Comparison of ENCODE assay signal across 10 cellular contexts in the genomic region with DNA sequence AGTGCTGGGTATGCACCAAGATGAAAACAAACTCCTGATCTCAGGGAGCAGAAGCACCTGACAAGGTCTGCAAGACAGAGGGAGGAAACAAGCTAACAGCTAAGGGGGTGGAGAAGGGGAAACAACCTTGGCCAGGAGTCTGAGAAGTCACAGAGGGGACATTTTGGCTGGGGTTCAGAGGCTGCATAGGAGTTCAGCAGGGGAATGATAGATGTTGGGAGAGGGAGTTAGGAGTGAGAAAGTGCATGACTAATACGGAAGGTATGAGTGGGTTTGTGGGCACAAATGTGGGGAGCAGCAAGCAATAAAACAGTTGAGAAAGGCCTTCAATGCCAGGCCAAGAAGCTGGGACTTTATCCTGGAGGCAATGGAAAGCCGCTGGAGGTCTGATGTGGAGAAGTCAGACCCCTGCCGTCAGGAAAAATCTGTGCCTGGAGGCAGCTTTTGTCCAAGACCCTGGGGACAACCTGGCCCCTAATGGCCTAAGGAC. TPM values are rescaled to one million over a fixed set of nuclear protein-coding genes. Genes with fewer than 3 reads are reported as not detected.
DNase-seq lines count a peak whose midpoint lies in the region; ATAC-seq and TF ChIP-seq lines count a peak whose summit lies in the region.
"Had no signal": no experiment of that assay in that cellular context is flagged by ENCODE, and none has a peak within 500 bp of the region (broad histone marks: within the 10 kb centered on the region; RNA-seq: fewer than 3 reads in every experiment).

No MANE protein-coding gene starts in this region.

- no peak overlapping the region for H4K12ac ChIP-seq in trophoblast cell (ENCODE audit: low read depth, low read length)

- H3K9me3 ChIP-seq in GM23248 (ENCODE audit: low read depth) (no peaks in the 10 kb centered on the region), PC-3 (ENCODE audit: low read length) (no peaks in the 10 kb centered on the region), trophoblast cell (ENCODE audit: insufficient read depth, low read depth, low read length) (peaks cover 8% of the 10 kb centered on the region)

- H3K36me3 ChIP-seq in GM23248 (ENCODE audit: low read depth), result peaks cover 6% of the 10 kb centered on the region; the same call in 1 of the 2 replicates
- H3K36me3 ChIP-seq in PC-3 (ENCODE audit: low read depth, low read length), result peaks cover 76% of the 10 kb centered on the region
- H3K36me3 ChIP-seq in trophoblast cell (ENCODE audit: control insufficient read depth in 1 of 2, insufficient read depth in 2 of 2, low read length in 2 of 2), result peaks cover 55% of the 10 kb centered on the region in 2 experiments

- in situ Hi-C loops in GM23248 (cut with MboI), result no loop called here

- POLR2A ChIA-PET in PC-3 (lab: Charles Lee; ENCODE audit: unreplicated experiment), result interaction anchor here (0.7 kb wide), 1 partner anchor 68 kb away, joined by 3 read pairs; no protein-coding TSS in a partner anchor

- BruUV-seq in PC-3 (replicated peaks; lab: Mats Ljungman, UMichigan), result no TSS peak

- peak overlapping the region; percentile 43 for H3K18ac ChIP-seq in trophoblast cell (ENCODE audit: low read length)

- no peak overlapping the region for H2BK120ac ChIP-seq in trophoblast cell (ENCODE audit: insufficient read depth, low read length, poor library complexity)

- DNase-seq in GM23248, result peak; percentile 83
- DNase-seq in PC-3, result peak; percentile 95
- no peak for DNase-seq in endothelial cell (ENCODE audit: low spot score)
- no peak for DNase-seq in trophoblast cell
- no peak for DNase-seq in stimulated activated CD4-positive, alpha-beta T cell treated with anti-CD3 and anti-CD28 coated beads, Interleukin-4, amount 100 ng/mL, for 1 hour
- DNase-seq: effector CD4-positive, alpha-beta T cell had no signal

- intact Hi-C loops in PC-3 (cut with micrococcal nuclease), result loop anchor here (2.0 kb wide), 1 partner anchor 97 kb away; the partner anchor contains the start of gene CPLANE2

- peak overlapping the region; percentile 76 for H3K27ac Mint-ChIP-seq in endothelial cell (ENCODE audit: unreplicated experiment)
- H3K27ac Mint-ChIP-seq: natural killer cell treated with Interleukin-12 subunit alpha and Interleukin-12 subunit beta and Interleukin-15 and Interleukin-18, amount 100 ng/mL, for 72 hours had no signal

- H3K4me3 ChIP-seq in GM23248 (no peak overlapping the region), PC-3 (ENCODE audit: low read length) (peak overlapping the region; percentile 44), trophoblast cell (ENCODE audit: low read depth, low read length) (no peak overlapping the region)

- no peak overlapping the region for H3K4ac ChIP-seq in trophoblast cell (ENCODE audit: low read depth, low read length)

- H2AFZ ChIP-seq in GM23248 (no peak overlapping the region), PC-3 (ENCODE audit: low read length) (no peak overlapping the region), trophoblast cell (ENCODE audit: insufficient read depth, low read length, poor library complexity) (no peak overlapping the region)

- H3K4me1 ChIP-seq in GM23248 (ENCODE audit: insufficient read depth) (peaks cover 27% of the 10 kb centered on the region), PC-3 (ENCODE audit: insufficient read depth, low read length) (peaks cover 70% of the 10 kb centered on the region), trophoblast cell (ENCODE audit: control insufficient read depth in 1 of 2, insufficient read depth in 2 of 2, low read length in 2 of 2) (peaks cover 32 to 43% of the 10 kb centered on the region in 2 experiments)

- H3K27me3 ChIP-seq in GM23248 (replicated peaks; ENCODE audit: insufficient read depth), result no peaks in the 10 kb centered on the region
- no peaks in the 10 kb centered on the region for H3K27me3 ChIP-seq in PC-3 (ENCODE audit: low read length)
- H3K27me3 ChIP-seq in trophoblast cell (ENCODE audit: insufficient read depth, low read length), result no peaks in the 10 kb centered on the region

- ATAC-seq in PC-3 (peak; percentile 22), HG03175 (IDR thresholded peaks at IDR 0.05; ENCODE audit: unreplicated experiment) (no peak), HG02938 (IDR thresholded peaks at IDR 0.05; ENCODE audit: unreplicated experiment) (no peak), HG03039 (IDR thresholded peaks at IDR 0.05; ENCODE audit: unreplicated experiment) (no peak)
- ATAC-seq: natural killer cell treated with Interleukin-12 subunit alpha and Interleukin-12 subunit beta and Interleukin-15 and Interleukin-18, amount 100 ng/mL, for 72 hours had no signal

- no peaks in the 10 kb centered on the region for H3K9me3 Mint-ChIP-seq in endothelial cell (ENCODE audit: unreplicated experiment)
- H3K9me3 Mint-ChIP-seq: natural killer cell treated with Interleukin-12 subunit alpha and Interleukin-12 subunit beta and Interleukin-15 and Interleukin-18, amount 100 ng/mL, for 72 hours had no signal

- no peaks in the 10 kb centered on the region for H4K20me1 ChIP-seq in GM23248 (ENCODE audit: insufficient read depth)
- H4K20me1 ChIP-seq in PC-3 (ENCODE audit: low read length), result peaks cover 32% of the 10 kb centered on the region

- no peak for TF ChIP-seq CTCF in PC-3 (conservative IDR thresholded peaks at IDR 0.05; ENCODE audit: low read depth, low read length)
- no peak for TF ChIP-seq CTCF in endothelial cell (IDR thresholded peaks at IDR 0.05; ENCODE audit: unreplicated experiment)

- peaks cover 49% of the 10 kb centered on the region for H3K4me1 Mint-ChIP-seq in endothelial cell (ENCODE audit: unreplicated experiment)

- CTCF ChIA-PET in PC-3 (lab: Charles Lee), result interaction anchor here (1.5 kb wide), 1 partner anchor 57 kb away, joined by 3 read pairs; no protein-coding TSS in a partner anchor

- H3K9ac ChIP-seq in GM23248 (peak overlapping the region; percentile 41), PC-3 (ENCODE audit: low read length) (peak overlapping the region; percentile 62), trophoblast cell (ENCODE audit: low read length) (peak overlapping the region; percentile 23)

- no peak overlapping the region for H2BK5ac ChIP-seq in trophoblast cell (ENCODE audit: low read depth, low read length, poor library complexity)

- H3K14ac ChIP-seq in trophoblast cell (ENCODE audit: low read length), result no peak overlapping the region

- H3K79me2 ChIP-seq in GM23248 (ENCODE audit: insufficient read depth) (peaks cover 52% of the 10 kb centered on the region), PC-3 (ENCODE audit: low read length) (peaks cover 96% of the 10 kb centered on the region), trophoblast cell (ENCODE audit: control insufficient read depth, insufficient read depth, low read length, poor library complexity) (peaks cover 13% of the 10 kb centered on the region)

- H3K9me2 ChIP-seq in GM23248 (ENCODE audit: insufficient read depth) (no peaks in the 10 kb centered on the region), PC-3 (replicated peaks; ENCODE audit: low read length) (no peaks in the 10 kb centered on the region)

- peaks cover 5% of the 10 kb centered on the region for H3K27me3 Mint-ChIP-seq in endothelial cell (ENCODE audit: unreplicated experiment)

- H3F3A ChIP-seq in GM23248 (ENCODE audit: insufficient read depth) (0 out of 2 replicates have a peak, but pooled peaks cover 5% of the 10 kb centered on the region), PC-3 (ENCODE audit: low read length, unreplicated experiment) (peaks cover 37% of the 10 kb centered on the region)

- H3K23ac ChIP-seq in trophoblast cell (ENCODE audit: low read length), result no peak overlapping the region

- peaks cover 23% of the 10 kb centered on the region for H3K79me1 ChIP-seq in trophoblast cell (ENCODE audit: low read length)

- H4K91ac ChIP-seq in trophoblast cell (ENCODE audit: low read depth, low read length), result peak overlapping the region; percentile 32

- H2BK12ac ChIP-seq in trophoblast cell (ENCODE audit: low read length), result peak overlapping the region; percentile 5

- peak overlapping the region; percentile 7 for H3K4me3 Mint-ChIP-seq in endothelial cell (ENCODE audit: unreplicated experiment)
- H3K4me3 Mint-ChIP-seq: natural killer cell treated with Interleukin-12 subunit alpha and Interleukin-12 subunit beta and Interleukin-15 and Interleukin-18, amount 100 ng/mL, for 72 hours had no signal

- peaks cover 38% of the 10 kb centered on the region for H3K36me3 Mint-ChIP-seq in endothelial cell (ENCODE audit: low read depth, unreplicated experiment)
- H3K36me3 Mint-ChIP-seq: natural killer cell treated with Interleukin-12 subunit alpha and Interleukin-12 subunit beta and Interleukin-15 and Interleukin-18, amount 100 ng/mL, for 72 hours had no signal

- H3K4me2 ChIP-seq in GM23248 (ENCODE audit: unreplicated experiment) (peak overlapping the region; percentile 46), PC-3 (ENCODE audit: low read length) (peak overlapping the region; percentile 63), trophoblast cell (ENCODE audit: low read length) (no peak overlapping the region)

- no peak overlapping the region for H2AK5ac ChIP-seq in trophoblast cell (ENCODE audit: low read length)

- no peak overlapping the region for H4K8ac ChIP-seq in trophoblast cell (ENCODE audit: low read depth, low read length)

- 49 to 72% methylated on average over 3 of the region's 3 CpGs for WGBS in GM23248 (ENCODE audit: low coverage in 1 of 2, low lambda C conversion rate in 2 of 2, missing lambda C conversion rate in 2 of 2), 2 experiments
- WGBS in trophoblast cell (ENCODE audit: extremely low coverage, insufficient coverage, insufficient read length), result 100% methylated on average over 1 of the region's 3 CpGs

- peak overlapping the region; percentile 46 for H3K27ac ChIP-seq in GM23248
- H3K27ac ChIP-seq in PC-3 (ENCODE audit: low read length), result peak overlapping the region; percentile 94
- H3K27ac ChIP-seq in trophoblast cell (ENCODE audit: low read depth, low read length), result peak overlapping the region; percentile 25

RNA-seq across cellular contexts. Expression of gene EPHA2, which starts 16.4 kb away (rescaled TPM):
- total RNA-seq in GM23248 (2014; rRNA removed; shearing (Covaris generic)), result 20.4 and 21.7 TPM in 2 replicates
- 8.0 and 8.8 TPM in 2 replicates for polyA plus RNA-seq in GM23248 (2016; fragmentation: Nextera tagmentation; extraction: Ambion mirVana)
- 459 and 567 TPM in 2 replicates for total RNA-seq in PC-3 (2014; rRNA removed)
- 109 TPM for total RNA-seq in endothelial cell (ENCODE audit: unreplicated experiment)
- polyA plus RNA-seq in trophoblast cell (2013), result 27.6 and 30.3 TPM in 2 replicates
- total RNA-seq: natural killer cell treated with Interleukin-12 subunit alpha and Interleukin-12 subunit beta and Interleukin-15 and Interleukin-18, amount 100 ng/mL, for 72 hours had no signal

Comparison
In these comparisons a context has a peak if more than half of its experiments do, and no peak if none do; other contexts are left out.
1. DNase-seq: peak in GM23248 (single experiment) and PC-3 (single experiment); none in endothelial cell (single experiment), trophoblast cell (0 of 2) and stimulated activated CD4-positive, alpha-beta T cell treated with anti-CD3 and anti-CD28 coated beads, Interleukin-4, amount 100 ng/mL, for 1 hour (single experiment).
2. H3K27ac ChIP-seq: peak in every context shown above with its lines; median percentile 94 in PC-3; 46 in GM23248; 25 in trophoblast cell.
3. Peak in every context shown above with its lines, with median percentiles within 50 percentile points of each other: H3K9ac ChIP-seq.